ENCODE assay signal across 6 cellular contexts in genomic region chr11:89562731-89563130, GRCh38.
DNase-seq lines count a peak whose midpoint lies in the region; TF ChIP-seq lines count a peak whose summit lies in the region.
"Not testable (repeated sequence)": the region's sequence is repeated elsewhere in the genome, so short reads cannot be mapped to it uniquely, and the experiment has no call there.

No MANE protein-coding gene starts in this region.

- H3K27me3 ChIP-seq in A673 (replicated peaks; ENCODE audit: insufficient read depth, low read depth, low read length, poor library complexity); WERI-Rb-1 (ENCODE audit: insufficient read depth, low read depth, severe bottlenecking); mesendoderm (ENCODE audit: insufficient read depth, low read length, poor library complexity): not testable (repeated sequence)

- not testable (repeated sequence) for H2AK5ac ChIP-seq in mesendoderm (ENCODE audit: low read length)

- not testable (repeated sequence) for H3K4me3 ChIP-seq in A673 (ENCODE audit: low read depth, low read length, poor library complexity, severe bottlenecking); WERI-Rb-1 (ENCODE audit: low read depth, low read length); mesendoderm (ENCODE audit: low read length)

- not testable (repeated sequence) for H3K36me3 Mint-ChIP-seq in nephron progenitor cell (ENCODE audit: low read depth)

- peak; percentile 25 for DNase-seq in A673 (ENCODE audit: low spot score)
- DNase-seq in NCI-H524 treated with DMSO at 0.1 percent for 48 hours (lab: John Stamatoyannopoulos, UW), result peak; percentile 24
- peak; percentile 33 for DNase-seq in NCI-H82 treated with DMSO at 0.1 percent for 48 hours (lab: John Stamatoyannopoulos, UW; ENCODE audit: unreplicated experiment)
- DNase-seq in WERI-Rb-1, result peak; percentile 28
- peak; percentile 85 for DNase-seq in mesendoderm
- DNase-seq in nephron progenitor cell, result not testable (repeated sequence)

- H3K4me1 Mint-ChIP-seq in nephron progenitor cell, result peaks cover 35% of the 10 kb centered on the region

- H3K4me3 Mint-ChIP-seq in nephron progenitor cell, result not testable (repeated sequence)

- H4K5ac ChIP-seq in mesendoderm (ENCODE audit: low read length), result not testable (repeated sequence)

- H2BK15ac ChIP-seq in mesendoderm (replicated peaks; ENCODE audit: low read depth), result not testable (repeated sequence)

- H3K4me2 ChIP-seq in mesendoderm (ENCODE audit: low read length), result not testable (repeated sequence)

- not testable (repeated sequence) for H3K18ac ChIP-seq in mesendoderm (ENCODE audit: low read length)

- H3K9ac ChIP-seq in mesendoderm (ENCODE audit: low read length), result not testable (repeated sequence)

- H3K23ac ChIP-seq in mesendoderm (ENCODE audit: low read length), result not testable (repeated sequence)

- intact Hi-C loops in A673 (cut with micrococcal nuclease; ENCODE audit: unreplicated experiment), result not testable (repeated sequence)

- POLR2A ChIA-PET in A673 (lab: Charles Lee; ENCODE audit: low non-redundant PET), result not testable (repeated sequence)

- H3K9me3 ChIP-seq in A673 (ENCODE audit: low read depth, low read length, poor library complexity, severe bottlenecking); WERI-Rb-1 (ENCODE audit: severe bottlenecking): not testable (repeated sequence)

- not testable (repeated sequence) for H4K8ac ChIP-seq in mesendoderm (ENCODE audit: low read depth, low read length)

- not testable (repeated sequence) for H3K27ac ChIP-seq in A673 (ENCODE audit: low read depth, low read length, poor library complexity, severe bottlenecking); WERI-Rb-1; mesendoderm (ENCODE audit: low read depth, low read length)

- BruUV-seq in A673 (replicated peaks; lab: Mats Ljungman, UMichigan), result not testable (repeated sequence)

- WGBS in mesendoderm (ENCODE audit: extremely low coverage, insufficient coverage, low lambda C conversion rate), result no CpG with 5 or more reads among the region's 2 CpGs

- not testable (repeated sequence) for H3K4me1 ChIP-seq in A673 (ENCODE audit: insufficient read depth, low read length, poor library complexity, severe bottlenecking); mesendoderm (ENCODE audit: control insufficient read depth, low read depth, low read length)

- not testable (repeated sequence) for H2BK120ac ChIP-seq in mesendoderm (ENCODE audit: low read depth, low read length)

- not testable (repeated sequence) for H3K79me2 ChIP-seq in mesendoderm (ENCODE audit: control insufficient read depth, insufficient read depth, low read length)

- not testable (repeated sequence) for H3K36me3 ChIP-seq in A673 (ENCODE audit: insufficient read depth, low read length, poor library complexity, severe bottlenecking); WERI-Rb-1; mesendoderm (ENCODE audit: control insufficient read depth, insufficient read depth, low read length)

- not testable (repeated sequence) for TF ChIP-seq CTCF in A673 (conservative IDR thresholded peaks at IDR 0.05; ENCODE audit: low read depth, low read length); WERI-Rb-1 (IDR thresholded peaks at IDR 0.05; ENCODE audit: low read depth, low read length); nephron progenitor cell (IDR thresholded peaks at IDR 0.05)

- H3K27ac Mint-ChIP-seq in nephron progenitor cell, result peak overlapping the region; percentile 27

- not testable (repeated sequence) for H3K56ac ChIP-seq in mesendoderm (ENCODE audit: low read length)

- not testable (repeated sequence) for H3K79me1 ChIP-seq in mesendoderm (ENCODE audit: low read length)

- CTCF ChIA-PET in A673 (lab: Charles Lee), result not testable (repeated sequence)

- not testable (repeated sequence) for H3K27me3 Mint-ChIP-seq in nephron progenitor cell (ENCODE audit: low read depth, poor library complexity)

- H2BK5ac ChIP-seq in mesendoderm (ENCODE audit: low read length), result not testable (repeated sequence)

- not testable (repeated sequence) for H3K4ac ChIP-seq in mesendoderm (ENCODE audit: low read depth, low read length)

- H3K9me3 Mint-ChIP-seq in nephron progenitor cell, result not testable (repeated sequence)
